In the genomic region with DNA sequence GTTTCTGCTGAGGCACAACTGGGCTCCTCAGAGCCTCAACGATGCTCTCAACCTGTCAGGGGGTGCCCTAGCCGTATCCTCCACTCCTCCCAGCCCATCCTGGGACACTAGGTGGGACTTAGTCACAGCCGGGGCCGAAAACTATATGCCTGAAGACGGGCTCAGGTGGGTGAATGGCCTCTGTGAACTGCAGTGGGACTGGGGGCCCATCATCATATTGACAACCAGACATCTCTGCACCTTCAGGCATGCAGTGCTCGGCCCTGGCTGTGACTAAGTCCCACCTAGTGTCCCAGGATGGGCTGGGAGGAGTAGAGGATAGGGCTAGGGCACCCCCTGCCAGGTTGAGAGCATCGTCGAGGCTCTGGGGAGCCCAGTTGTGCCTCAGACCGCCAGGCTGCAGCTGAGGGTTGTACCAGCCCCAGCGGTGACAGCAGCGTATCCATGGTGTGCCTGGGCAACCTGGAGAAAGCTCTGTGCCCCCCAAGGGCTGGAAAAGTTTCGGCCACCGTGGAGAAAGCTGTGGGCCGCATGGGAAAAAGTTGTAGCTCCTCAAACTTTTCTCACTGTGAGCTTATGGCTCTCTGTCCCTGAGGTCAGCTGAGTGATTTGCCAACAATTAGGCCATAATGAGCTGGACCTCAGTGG, we compare ENCODE assay signal across 23 cellular contexts.
"Had no signal": no experiment of that assay in that cellular context is flagged by ENCODE, and none has a peak within 500 bp of the region (broad histone marks: within the 10 kb centered on the region; RNA-seq: fewer than 3 reads in every experiment).

No MANE protein-coding gene starts in this region.

- ATAC-seq: Panc1, PC-3, SK-N-SH treated with all-trans-retinoic acid at 6 μM for 48 hours had no signal

- DNase-seq: IMR-90; Karpas-422; KG1; MG63; NCI-H1092; NCI-H1105 treated with DMSO at 0.1 percent for 48 hours; NCI-H1417 treated with DMSO at 0.1 percent for 48 hours; NCI-H146; NCI-H1694 treated with DMSO at 0.1 percent for 48 hours; NCI-H1930; NCI-H2081; NCI-H2107; NCI-H345; NCI-H446 treated with DMSO at 0.1 percent for 48 hours; NCI-H510A treated with DMSO at 0.1 percent for 48 hours; NCI-H526; NCI-H82; NK-92 treated with Interleukin-12 subunit alpha and Interleukin-12 subunit beta, amount 100 ng/mL, for 24 hours; PC-3; SHP77 treated with DMSO at 0.1 percent for 48 hours; SJCRH30 had no signal
